9 cellular contexts compared by ENCODE assay signal in genomic region chr1:223135176-223135575, GRCh38. TPM values are rescaled to one million over a fixed set of nuclear protein-coding genes. Genes with fewer than 3 reads are reported as not detected.
DNase-seq lines count a peak whose midpoint lies in the region; ATAC-seq and TF ChIP-seq lines count a peak whose summit lies in the region.
"Had no signal": no experiment of that assay in that cellular context is flagged by ENCODE, and none has a peak within 500 bp of the region (broad histone marks: within the 10 kb centered on the region; RNA-seq: fewer than 3 reads in every experiment).

No MANE protein-coding gene starts in this region.

- TF ChIP-seq EP300 in stomach (IDR thresholded peaks at IDR 0.05), result no peak

- H4K20me1 ChIP-seq in GM23338 (replicated peaks; ENCODE audit: insufficient read depth), result no peaks in the 10 kb centered on the region

- H3K27ac Mint-ChIP-seq in GM23338, result no peak overlapping the region; the same call in 1 of the 2 replicates
- H3K27ac Mint-ChIP-seq: T-helper 17 cell had no signal

- POLR2A ChIA-PET in HEK293T (lab: Yijun Ruan, JAX), result interaction anchor here (3.3 kb wide), 1 partner anchor 8 kb away, joined by 22 read pairs; the partner anchor contains the start of gene TLR5

- H3F3A ChIP-seq in GM23338 (replicated peaks; ENCODE audit: low read depth), result no peaks in the 10 kb centered on the region; the same call in 1 of the 2 replicates

- peaks cover 6% of the 10 kb centered on the region; the same call in 1 of the 2 replicates for H3K9me2 ChIP-seq in GM23338 (ENCODE audit: insufficient read depth)

- H3K9me3 Mint-ChIP-seq in GM23338, result no peaks in the 10 kb centered on the region; the same call in 1 of the 3 replicates

- peaks cover 35% of the 10 kb centered on the region for H3K4me1 Mint-ChIP-seq in GM23338

- H3K36me3 ChIP-seq in GM23338 (ENCODE audit: insufficient read depth) (no peaks in the 10 kb centered on the region), ascending aorta (no peaks in the 10 kb centered on the region), stomach (peaks cover 0 to 13% (median 0%) of the 10 kb centered on the region in 4 donors)

- peak overlapping the region; percentile 80 for H2AFZ ChIP-seq in GM23338

- H3K27me3 ChIP-seq in GM23338 (ENCODE audit: insufficient read depth) (peaks cover 17% of the 10 kb centered on the region), ascending aorta (no peaks in the 10 kb centered on the region), stomach (no peaks in the 10 kb centered on the region)

- TF ChIP-seq POLR2A in stomach (IDR thresholded peaks at IDR 0.05), result no peak

- H3K27ac ChIP-seq in GM23338 (ENCODE audit: low read depth) (no peak overlapping the region), ascending aorta (peak overlapping the region; percentile 60 to 64), stomach (peak overlapping the region in 3 of 5 donors; percentile 70 to 85 (median 83))

- peaks cover 5% of the 10 kb centered on the region for H3K27me3 Mint-ChIP-seq in GM23338 (ENCODE audit: insufficient read depth, low read depth, poor library complexity)

- intact Hi-C loops in ascending aorta (cut with DNase I), result loop anchor here (1.0 to 10.0 kb wide), 3 partner anchors 8 to 297 kb away; partner anchors contain the start of genes SUSD4 and TLR5
- intact Hi-C loops in stomach (cut with DNase I; ENCODE audit: low total_unique reads), result loop anchor here (10.0 kb wide), 1 partner anchor 550 kb away; no protein-coding TSS in a partner anchor

- peak overlapping the region; percentile 79; the same call in 1 of the 3 replicates for H3K4me3 Mint-ChIP-seq in GM23338
- H3K4me3 Mint-ChIP-seq: T-helper 17 cell had no signal

- DNase-seq in GM23338 (ENCODE audit: low spot score), result no peak
- DNase-seq in ascending aorta (ENCODE audit: low spot score in 2 of 2), result peak in 1 of 2 donors; percentile 79
- DNase-seq in hepatic stellate cell (ENCODE audit: low spot score), result peak; percentile 59
- DNase-seq in stomach, result no peak
- no peak for DNase-seq in HEK293T (ENCODE audit: extremely low spot score)
- DNase-seq: T-helper 17 cell had no signal

- H3K4me1 ChIP-seq in GM23338 (ENCODE audit: insufficient read depth) (peaks cover 27% of the 10 kb centered on the region), ascending aorta (peaks cover 3 to 10% of the 10 kb centered on the region in 2 donors), stomach (peaks cover 7 to 52% (median 39%) of the 10 kb centered on the region in 4 donors)

- WGBS in stomach, 5 donors, result 46 to 51% (median 50%) methylated on average over 4 of the region's 4 CpGs

- no peaks in the 10 kb centered on the region for H3K36me3 Mint-ChIP-seq in GM23338 (ENCODE audit: low read depth)

- no peak for TF ChIP-seq CTCF in GM23338 (conservative IDR thresholded peaks at IDR 0.05; ENCODE audit: low read depth in 2 of 2)
- TF ChIP-seq CTCF in ascending aorta (IDR thresholded peaks at IDR 0.05), result no peak
- no peak for TF ChIP-seq CTCF in stomach (IDR thresholded peaks at IDR 0.05)

- H3K79me2 ChIP-seq in GM23338 (replicated peaks; ENCODE audit: insufficient read depth), result no peaks in the 10 kb centered on the region

- CTCF ChIA-PET in HEK293T (lab: Yijun Ruan, JAX), result interaction anchor here (5.0 kb wide), 1 partner anchor 12 kb away, joined by 81 read pairs; no protein-coding TSS in a partner anchor

- H3K9me3 ChIP-seq in ascending aorta (no peaks in the 10 kb centered on the region), stomach (no peaks in the 10 kb centered on the region)

- H3K4me2 ChIP-seq in GM23338, result peak overlapping the region; percentile 82

- H3K4me3 ChIP-seq in GM23338, result peak overlapping the region; percentile 57
- H3K4me3 ChIP-seq in ascending aorta, result no peak overlapping the region
- H3K4me3 ChIP-seq in stomach, result no peak overlapping the region

- ATAC-seq in GM23338 (no peak), GM18498 (IDR thresholded peaks at IDR 0.05; ENCODE audit: unreplicated experiment) (no peak), GM19035 (IDR thresholded peaks at IDR 0.05; ENCODE audit: unreplicated experiment) (no peak), GM21526 (IDR thresholded peaks at IDR 0.05; ENCODE audit: low FRiP score, unreplicated experiment) (no peak)
- ATAC-seq: T-helper 17 cell had no signal

TF ChIP-seq in GM23338, 12 proteins besides CTCF, POLR2A, EP300 and RAD21 (continues in another document):
- TF ChIP-seq ETS1 (IDR thresholded peaks at IDR 0.05) (no peak), EZH2phosphoT487 (IDR thresholded peaks at IDR 0.05; ENCODE audit: unreplicated experiment) (no peak), NANOG (IDR thresholded peaks at IDR 0.05; ENCODE audit: borderline replicate concordance) (no peak)

TF ChIP-seq in HEK293T, 16 proteins besides CTCF, POLR2A, EP300 and RAD21:
- TF ChIP-seq PKNOX1 (IDR thresholded peaks at IDR 0.05) (no peak), ZNF384 (IDR thresholded peaks at IDR 0.05) (no peak), L3MBTL2 (conservative IDR thresholded peaks at IDR 0.05) (no peak), NFRKB (IDR thresholded peaks at IDR 0.05) (no peak), HDGF (IDR thresholded peaks at IDR 0.05; ENCODE audit: borderline replicate concordance) (no peak)
TF ChIP-seq in HEK293T: peak in this region for 0.

RNA-seq across cellular contexts. Expression of gene TLR5, which starts 7.9 kb away (rescaled TPM):
- total RNA-seq in GM23338 (2014; rRNA removed; shearing (Covaris generic)), result 0.10 and 0.50 TPM in 2 replicates
- polyA plus RNA-seq in GM23338 (2016; fragmentation: Nextera tagmentation; extraction: Ambion mirVana), result 0.39 and 1.3 TPM in 2 replicates
- 3.9 TPM for total RNA-seq in ascending aorta
- total RNA-seq in stomach, result 10 to 100 TPM in 1 of 5 donors, 1 to 10 TPM in 2, under 1 TPM in 1, not detected in 1; 0.58 to 25.9 (median 5.6) TPM
- polyA plus RNA-seq in stomach, result 1 to 10 TPM in 2 of 3 donors, under 1 TPM in 1; 0.46 to 5.4 (median 1.2) TPM
